ENCODE assay signal across 1 cellular context in genomic region chrX:133544778-133545177, GRCh38.
TF ChIP-seq lines count a peak whose summit lies in the region.

No MANE protein-coding gene starts in this region.

TF ChIP-seq in HCT116, 20 proteins besides CTCF, POLR2A, EP300 and RAD21 (continued from another document):
- TF ChIP-seq REST (IDR thresholded peaks at IDR 0.05; ENCODE audit: low read depth), result no peak
- TF ChIP-seq SRF (IDR thresholded peaks at IDR 0.05; ENCODE audit: low read depth), result no peak
- no peak for TF ChIP-seq EGR1 (IDR thresholded peaks at IDR 0.05; ENCODE audit: low read depth)
